Comparison of ENCODE assay signal across 8 cellular contexts in the genomic region with DNA sequence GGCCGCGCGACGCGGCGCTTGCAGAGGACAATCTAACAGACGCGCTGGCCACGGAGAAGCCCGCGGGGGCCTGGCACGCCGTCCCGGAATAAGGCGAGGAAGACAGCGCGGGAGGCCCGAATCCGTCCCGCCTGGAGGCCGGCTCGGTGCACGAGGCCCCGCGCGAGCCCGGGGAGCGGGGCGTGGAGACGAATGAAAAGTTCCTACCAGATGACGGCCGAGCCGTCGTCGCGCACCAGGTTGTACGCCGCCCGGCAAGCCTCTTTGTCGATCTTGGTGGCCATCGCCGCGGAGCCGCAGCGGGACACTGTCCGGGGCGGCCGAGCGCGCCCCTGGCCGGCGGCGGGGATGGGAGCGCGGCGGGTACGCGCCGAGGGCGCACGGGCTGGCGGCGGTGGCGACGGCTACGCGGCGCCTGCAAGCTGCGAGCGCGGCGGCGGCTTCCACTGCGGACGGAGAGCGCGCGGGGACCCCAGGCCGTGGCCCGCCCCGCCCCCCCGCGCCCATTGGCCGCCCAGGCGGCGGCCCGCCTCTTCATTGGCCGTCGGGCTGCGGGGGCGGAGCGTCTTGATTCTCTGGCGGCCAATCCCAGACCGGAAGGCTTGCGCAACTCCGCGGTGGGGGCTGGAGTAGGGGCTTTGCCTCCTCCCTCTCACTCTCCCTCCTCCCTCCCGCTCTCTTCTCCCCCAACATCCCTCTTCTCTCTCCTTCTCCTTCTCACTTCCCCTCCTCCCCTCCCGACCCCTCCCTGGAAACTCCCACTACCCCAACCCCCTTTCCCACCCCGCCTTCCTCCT. TPM values are rescaled to one million over a fixed set of nuclear protein-coding genes. Genes with fewer than 3 reads are reported as not detected.
DNase-seq lines count a peak whose midpoint lies in the region; ATAC-seq, FAIRE-seq and TF ChIP-seq lines count a peak whose summit lies in the region.

COTL1 (minus strand) TSS at position 448 of the 797 bp plus-strand sequence; CDS start at position 284, 164 bp downstream.

- H3K9me3 ChIP-seq in MG63 = no peaks in the 10 kb centered on the region
- H3K9me3 ChIP-seq in neural cell (ENCODE audit: low read length) = no peaks in the 10 kb centered on the region

- H3K79me2 ChIP-seq in neural cell (replicated peaks; ENCODE audit: insufficient read depth, low read length) = peaks cover 28% of the 10 kb centered on the region

- H3K9me2 ChIP-seq in neural cell (ENCODE audit: insufficient read depth, low read length) = no peaks in the 10 kb centered on the region

- H3K27ac ChIP-seq in neural cell (ENCODE audit: low read length) = peak within 1 kb of the TSS; percentile 64

- H3K4me2 ChIP-seq in neural cell (ENCODE audit: low read length) = peak within 1 kb of the TSS; percentile 88

- peak; percentile 99 for TF ChIP-seq POLR2A in H54 (IDR thresholded peaks at IDR 0.05; ENCODE audit: low read depth, low read length)

- TF ChIP-seq EP300 in neural cell (conservative IDR thresholded peaks at IDR 0.05; ENCODE audit: poor library complexity, severe bottlenecking) = peak; percentile 43

- no peak for FAIRE-seq in H54 (lab: Jason Lieb, UNC)

- DNase-seq in EL (peak; percentile 99), H54 (ENCODE audit: insufficient read length, low spot score) (peak; percentile 87), MG63 (peak; percentile 96), SHP77 (lab: John Stamatoyannopoulos, UW) (peak; percentile 88 to 93), fibroblast of the conjunctiva (ENCODE audit: low read depth) (peak; percentile 97)
- peak; percentile 89 for DNase-seq in activated effector memory CD4-positive, alpha-beta T cell treated with Interleukin-2 at 50 U/mL for 16 hours
- peak; percentile 90 to 94 for DNase-seq in stimulated activated naive CD8-positive, alpha-beta T cell treated with anti-CD3 and anti-CD28 coated beads, Interleukin-15, amount 100 ng/mL, for 72 hours

- peaks cover 10% of the 10 kb centered on the region for H3K27me3 Mint-ChIP-seq in stimulated activated naive CD8-positive, alpha-beta T cell treated with anti-CD3 and anti-CD28 coated beads, Interleukin-15, amount 100 ng/mL, for 72 hours

- H3K9ac ChIP-seq in neural cell (ENCODE audit: low read length) = peak within 1 kb of the TSS; percentile 77

- H3K9me3 Mint-ChIP-seq in stimulated activated naive CD8-positive, alpha-beta T cell treated with anti-CD3 and anti-CD28 coated beads, Interleukin-15, amount 100 ng/mL, for 72 hours = no peaks in the 10 kb centered on the region

- H3K27me3 ChIP-seq in MG63 (no peaks in the 10 kb centered on the region), neural cell (ENCODE audit: insufficient read depth, low read depth, low read length) (no peaks in the 10 kb centered on the region)

- H3F3A ChIP-seq in neural cell (ENCODE audit: insufficient read depth, low read length, poor library complexity, severe bottlenecking) = no peaks in the 10 kb centered on the region

- TF ChIP-seq RAD21 in neural cell (conservative IDR thresholded peaks at IDR 0.05) = no peak

- ATAC-seq in stimulated activated naive CD8-positive, alpha-beta T cell treated with anti-CD3 and anti-CD28 coated beads, Interleukin-15, amount 100 ng/mL, for 72 hours = peak; percentile 84

- no peaks in the 10 kb centered on the region for H4K20me1 ChIP-seq in neural cell (ENCODE audit: insufficient read depth)

- H3K27ac Mint-ChIP-seq in stimulated activated naive CD8-positive, alpha-beta T cell treated with anti-CD3 and anti-CD28 coated beads, Interleukin-15, amount 100 ng/mL, for 72 hours = peak within 1 kb of the TSS; percentile 80 to 94

- peak within 1 kb of the TSS; percentile 96 to 100 for H3K4me3 Mint-ChIP-seq in stimulated activated naive CD8-positive, alpha-beta T cell treated with anti-CD3 and anti-CD28 coated beads, Interleukin-15, amount 100 ng/mL, for 72 hours

- peak within 1 kb of the TSS; percentile 62 for H2AFZ ChIP-seq in neural cell (ENCODE audit: low read depth, low read length)

- H3K4me3 ChIP-seq in MG63 = peak within 1 kb of the TSS; percentile 80
- H3K4me3 ChIP-seq in neural cell (ENCODE audit: low read length) = peak within 1 kb of the TSS; percentile 98

- no peak for TF ChIP-seq CTCF in neural cell (IDR thresholded peaks at IDR 0.05; ENCODE audit: poor library complexity, severe bottlenecking)

- peaks cover 23% of the 10 kb centered on the region for H3K36me3 ChIP-seq in MG63
- no peaks in the 10 kb centered on the region for H3K36me3 ChIP-seq in neural cell (ENCODE audit: insufficient read depth, low read length)

- H3K4me1 Mint-ChIP-seq in stimulated activated naive CD8-positive, alpha-beta T cell treated with anti-CD3 and anti-CD28 coated beads, Interleukin-15, amount 100 ng/mL, for 72 hours = peaks cover 60% of the 10 kb centered on the region

TF ChIP-seq in neural cell, 6 proteins besides CTCF, POLR2A, EP300 and RAD21:
- TF ChIP-seq SMC3 (conservative IDR thresholded peaks at IDR 0.05; ENCODE audit: poor library complexity) = peak; percentile 50
- peak; percentile 60 for TF ChIP-seq TAF1 (IDR thresholded peaks at IDR 0.05; ENCODE audit: low read depth)
- peak; percentile 88 for TF ChIP-seq MXI1 (conservative IDR thresholded peaks at IDR 0.05; ENCODE audit: poor library complexity, severe bottlenecking)
- TF ChIP-seq REST (IDR thresholded peaks at IDR 0.05; ENCODE audit: borderline replicate concordance) = no peak
- TF ChIP-seq EZH2 (IDR thresholded peaks at IDR 0.05; ENCODE audit: borderline replicate concordance, insufficient read depth, low read length, poor library complexity, severe bottlenecking) = no peak
- peak; percentile 88 for TF ChIP-seq POLR2AphosphoS5 (IDR thresholded peaks at IDR 0.05)

RNA-seq across cellular contexts. Expression of gene COTL1, which starts in this region (rescaled TPM):
- 172 and 175 TPM in 2 replicates for total RNA-seq in MG63 (2014; rRNA removed; shearing (Covaris generic); ENCODE audit: low replicate concordance)
- polyA plus RNA-seq in neural cell = 86.6 and 91.2 TPM in 2 replicates
- 70.0 and 73.5 TPM in 2 replicates for polyA minus RNA-seq in neural cell

Comparison
In these comparisons a context has a peak if more than half of its experiments do, and no peak if none do; other contexts are left out.
1. Peak in every context shown above with its lines: DNase-seq, ATAC-seq, H3K4me3 ChIP-seq and H3K27ac ChIP-seq.